26 cellular contexts compared by ENCODE assay signal in the genomic region with DNA sequence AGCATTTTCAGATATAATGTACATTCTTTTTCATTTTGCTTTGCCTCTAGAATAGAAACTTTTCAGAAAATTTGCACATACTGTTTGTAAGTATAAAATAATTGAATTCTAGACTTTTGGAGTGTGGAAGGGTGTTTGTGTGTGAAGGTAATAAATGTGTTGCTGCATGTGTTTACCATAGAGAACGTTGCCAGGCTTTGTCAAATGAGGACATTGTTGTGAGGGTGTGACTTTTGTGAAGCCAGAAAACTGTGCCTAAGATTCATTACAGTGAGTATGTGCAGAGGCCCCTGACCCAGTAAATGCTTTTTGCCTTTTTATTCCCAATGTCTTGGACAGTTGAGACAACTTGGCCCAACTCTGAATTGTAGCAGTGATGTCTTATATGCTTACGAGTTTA. TPM values are rescaled to one million over a fixed set of nuclear protein-coding genes. Genes with fewer than 3 reads are reported as not detected.
A peak's percentile ranks its signal among the peaks of the same experiment; 100 is the strongest.
DNase-seq lines count a peak whose midpoint lies in the region; ATAC-seq, FAIRE-seq and TF ChIP-seq lines count a peak whose summit lies in the region.
"Had no signal": no experiment of that assay in that cellular context is flagged by ENCODE, and none has a peak within 500 bp of the region (broad histone marks: within the 10 kb centered on the region; RNA-seq: fewer than 3 reads in every experiment).

No MANE protein-coding gene starts in this region.

- TF ChIP-seq POLR2A in HepG2 (IDR thresholded peaks at IDR 0.05; ENCODE audit: insufficient read depth in 1 of 2, low read depth in 2 of 2, low read length in 2 of 2) = no peak
- TF ChIP-seq POLR2A in right lobe of liver (IDR thresholded peaks at IDR 0.05) = no peak

- H3K4me1 ChIP-seq in HepG2 (ENCODE audit: insufficient read depth, low read length) = peaks cover 22% of the 10 kb centered on the region
- H3K4me1 ChIP-seq in right lobe of liver = peaks cover 0 to 6% (median 3%) of the 10 kb centered on the region in 4 donors
- H3K4me1 ChIP-seq: BLaER1, SJCRH30 had no signal

- no peak overlapping the region; the same call in 1 of the 2 replicates for H3K4me2 ChIP-seq in HepG2 (ENCODE audit: low read depth, low read length)
- H3K4me2 ChIP-seq: BLaER1, KMS-11, PC-9 had no signal

- H3K27me3 Mint-ChIP-seq in immature natural killer cell (ENCODE audit: low read depth in 3 of 3) (peaks cover 0 to 2% (median 0%) of the 10 kb centered on the region in 3 donors), progenitor cell of endocrine pancreas (no peaks in the 10 kb centered on the region), endothelial cell (ENCODE audit: unreplicated experiment) (peaks cover 3% of the 10 kb centered on the region)
- H3K27me3 Mint-ChIP-seq: IgD-negative memory B cell had no signal

- TF ChIP-seq RAD21 in HepG2 (CRISPR knock-in tag; IDR thresholded peaks at IDR 0.05) = no peak

- H2AFZ ChIP-seq in HepG2 (ENCODE audit: low read length) = no peak overlapping the region
- H2AFZ ChIP-seq: PC-9 had no signal

- in situ Hi-C loops in HepG2 (cut with HindIII; ENCODE audit: extremely low pct_ligation_motif_present, low pct_unique_long_range_greater_than_20kb) = no loop called here

- POLR2A ChIA-PET in HepG2 (lab: Yijun Ruan, JAX) = interaction anchor here (0.7 to 1.2 kb wide), 3 partner anchors 30 to 40 kb away, joined by 3 to 4 read pairs (median 3); partner anchors contain the start of gene EPB41L5

- no peak for TF ChIP-seq CTCF in HepG2 (CRISPR knock-in tag; IDR thresholded peaks at IDR 0.05)
- no peak for TF ChIP-seq CTCF in right lobe of liver (IDR thresholded peaks at IDR 0.05)
- no peak for TF ChIP-seq CTCF in progenitor cell of endocrine pancreas (IDR thresholded peaks at IDR 0.05; ENCODE audit: unreplicated experiment)
- no peak for TF ChIP-seq CTCF in endothelial cell (IDR thresholded peaks at IDR 0.05; ENCODE audit: unreplicated experiment)

- FAIRE-seq in HepG2 (lab: Jason Lieb, UNC) = no peak

- H3K4me3 ChIP-seq in HepG2 (replicated peaks in 1 of 3; ENCODE audit: insufficient read depth in 1 of 3, low read depth in 2 of 3, low read length in 3 of 3) (peak overlapping the region in 1 of 3 experiments; percentile 13; a peak in 1 of 6 replicates), right lobe of liver (no peak overlapping the region)
- H3K4me3 ChIP-seq: BLaER1, HAP-1, PC-9, SJCRH30 had no signal

- ATAC-seq in HepG2 = no peak; the same call in 2 of the 3 replicates
- ATAC-seq in right lobe of liver = no peak
- no peak for ATAC-seq in GM18519 (IDR thresholded peaks at IDR 0.05; ENCODE audit: low FRiP score, unreplicated experiment)
- ATAC-seq in HG02678 (IDR thresholded peaks at IDR 0.05; ENCODE audit: unreplicated experiment) = no peak
- ATAC-seq: Right ventricle myocardium inferior, SK-N-SH treated with all-trans-retinoic acid at 6 μM for 48 hours had no signal

- H3K36me3 ChIP-seq in HepG2 (replicated peaks in 1 of 2; ENCODE audit: control insufficient read depth in 1 of 2, insufficient read depth in 2 of 2, low read length in 2 of 2) = no peaks in the 10 kb centered on the region
- H3K36me3 ChIP-seq in right lobe of liver = no peaks in the 10 kb centered on the region
- H3K36me3 ChIP-seq: HAP-1, SJCRH30 had no signal

- H3K9me3 Mint-ChIP-seq in immature natural killer cell (no peaks in the 10 kb centered on the region), progenitor cell of endocrine pancreas (ENCODE audit: low read depth) (peaks cover 10% of the 10 kb centered on the region), endothelial cell (ENCODE audit: unreplicated experiment) (no peaks in the 10 kb centered on the region)
- H3K9me3 Mint-ChIP-seq: HFFc6 had no signal

- CTCF ChIA-PET in HepG2 (lab: Yijun Ruan, JAX; ENCODE audit: low intra/inter-chr PET ratio, low total read pairs) = no interaction called here

- DNase-seq in HepG2 (ENCODE audit: low spot score) (no peak), right lobe of liver (no peak), immature natural killer cell (no peak), progenitor cell of endocrine pancreas (ENCODE audit: low spot score, unreplicated experiment) (no peak), endothelial cell (ENCODE audit: low spot score) (no peak)
- DNase-seq: CD4-positive, CD25-positive, alpha-beta regulatory T cell; COR-L47; DMS53; GOT3; HFFc6; NCI-H1092 treated with DMSO at 0.1 percent for 48 hours; NCI-H1436; NCI-H187 treated with DMSO at 0.1 percent for 48 hours; NCI-H446; NCI-H524 treated with DMSO at 0.1 percent for 48 hours; NCI-H774; PC-9; SJCRH30 had no signal

- BruUV-seq in HepG2 (replicated peaks; lab: Mats Ljungman, UMichigan) = no TSS peak

- peak overlapping the region; percentile 44 for H3K27ac ChIP-seq in HepG2 (ENCODE audit: extremely low read length, insufficient read depth, low read length)
- no peak overlapping the region for H3K27ac ChIP-seq in right lobe of liver
- H3K27ac ChIP-seq: BLaER1, KMS-11, PC-9, SJCRH30 had no signal

- intact Hi-C loops in HepG2 (cut with micrococcal nuclease; ENCODE audit: unreplicated experiment) = no loop called here
- intact Hi-C loops in right lobe of liver (cut with DNase I) = no loop called here

- 73% methylated on average over 2 of the region's 2 CpGs for WGBS in HepG2 (ENCODE audit: low lambda C conversion rate)
- 49% methylated on average over 2 of the region's 2 CpGs for WGBS in right lobe of liver (ENCODE audit: insufficient coverage, low coverage, low lambda C conversion rate, missing lambda C conversion rate)

- H3K27ac Mint-ChIP-seq in immature natural killer cell (peak overlapping the region; percentile 56 to 83 (median 78)), progenitor cell of endocrine pancreas (peak overlapping the region; percentile 50), endothelial cell (ENCODE audit: unreplicated experiment) (no peak overlapping the region)
- H3K27ac Mint-ChIP-seq: HFFc6 had no signal

- H3K36me3 Mint-ChIP-seq in immature natural killer cell (peaks cover 0 to 4% (median 3%) of the 10 kb centered on the region in 3 donors), progenitor cell of endocrine pancreas (ENCODE audit: insufficient read depth) (peaks cover 2% of the 10 kb centered on the region), endothelial cell (ENCODE audit: low read depth, unreplicated experiment) (peaks cover 3% of the 10 kb centered on the region)
- H3K36me3 Mint-ChIP-seq: IgD-negative memory B cell had no signal

- H3K4me3 Mint-ChIP-seq in immature natural killer cell (no peak overlapping the region), progenitor cell of endocrine pancreas (ENCODE audit: low read depth) (no peak overlapping the region), endothelial cell (ENCODE audit: unreplicated experiment) (no peak overlapping the region)
- H3K4me3 Mint-ChIP-seq: CD4-positive, CD25-positive, alpha-beta regulatory T cell; HFFc6; IgD-negative memory B cell had no signal

- H4K20me1 ChIP-seq in HepG2 (ENCODE audit: insufficient read depth, low read length) = no peaks in the 10 kb centered on the region
- H4K20me1 ChIP-seq: BLaER1 had no signal

- no peaks in the 10 kb centered on the region for H3K79me2 ChIP-seq in HepG2 (ENCODE audit: insufficient read depth, low read length)

- TF ChIP-seq EP300 in HepG2 (IDR thresholded peaks at IDR 0.05; ENCODE audit: low read depth in 2 of 2, low read length in 2 of 2) (no peak), HepG2 (CRISPR knock-in tag; IDR thresholded peaks at IDR 0.05; ENCODE audit: borderline replicate concordance) (no peak)

- H3K27me3 ChIP-seq in HepG2 (ENCODE audit: control insufficient read depth in 1 of 2, insufficient read depth in 2 of 2, low read length in 2 of 2) = no peaks in the 10 kb centered on the region
- H3K27me3 ChIP-seq in right lobe of liver = no peaks in the 10 kb centered on the region
- H3K27me3 ChIP-seq: BLaER1, SJCRH30 had no signal

- H3K9me3 ChIP-seq in HepG2 (ENCODE audit: low read length) = no peaks in the 10 kb centered on the region
- no peaks in the 10 kb centered on the region for H3K9me3 ChIP-seq in right lobe of liver
- H3K9me3 ChIP-seq: BLaER1, HAP-1, SJCRH30 had no signal

- no peak overlapping the region for H3K9ac ChIP-seq in HepG2 (ENCODE audit: insufficient read depth, low read depth, low read length)
- H3K9ac ChIP-seq: BLaER1, KMS-11 had no signal

- H3K4me1 Mint-ChIP-seq in immature natural killer cell = peaks cover 32 to 71% of the 10 kb centered on the region in 2 donors
- H3K4me1 Mint-ChIP-seq in progenitor cell of endocrine pancreas (ENCODE audit: low read depth) = peaks cover 32% of the 10 kb centered on the region
- no peaks in the 10 kb centered on the region for H3K4me1 Mint-ChIP-seq in endothelial cell (ENCODE audit: unreplicated experiment)
- H3K4me1 Mint-ChIP-seq: IgD-negative memory B cell had no signal

RNA-seq across cellular contexts. Expression of gene EPB41L5, which starts 30.4 kb away (rescaled TPM):
- total RNA-seq in HepG2 (2016; rRNA removed; fragmentation: Illumina TruSeq; extraction: Trizol) (47.5 and 64.6 TPM in 2 replicates), right lobe of liver (10 to 100 TPM; 27.1 to 54.1 (median 43.3) TPM), progenitor cell of endocrine pancreas (75.3 and 77.8 TPM in 2 replicates), endothelial cell (ENCODE audit: unreplicated experiment) (78.0 TPM)
- 99.6 and 115 TPM in 2 replicates for total RNA-seq in HepG2 (2016; cell fraction: cytosol; rRNA removed; fragmentation: Illumina TruSeq; extraction: Trizol; ENCODE audit: low read depth)
- total RNA-seq in HepG2 (2016; cell fraction: insoluble cytoplasmic fraction; rRNA removed; fragmentation: Illumina TruSeq; extraction: Trizol) = 44.8 and 61.7 TPM in 2 replicates
- 54.2 and 59.7 TPM in 2 replicates for total RNA-seq in HepG2 (2016; cell fraction: membrane; rRNA removed; fragmentation: Illumina TruSeq; extraction: Trizol)
- 92.1 and 96.5 TPM in 2 replicates for total RNA-seq in HepG2 (2016; cell fraction: nucleus; rRNA removed; fragmentation: Illumina TruSeq; extraction: Trizol)
- polyA plus RNA-seq in HepG2 (2011; rRNA removed) (33.6 and 40.5 TPM in 2 replicates), immature natural killer cell (1 to 10 TPM; 1.5 to 5.8 (median 4.1) TPM)
- polyA plus RNA-seq in HepG2 (2011; cell fraction: cytosol; rRNA removed) = 18.0 and 25.9 TPM in 2 replicates
- 52.7 and 57.0 TPM in 2 replicates for polyA plus RNA-seq in HepG2 (2011; cell fraction: nucleus; rRNA removed)
- 27.8 and 36.9 TPM in 2 replicates for polyA plus RNA-seq in HepG2 (2012)
- 2.2 and 2.3 TPM in 2 replicates for polyA plus RNA-seq in HepG2 (2016; cell fraction: cytosol; fragmentation: Illumina TruSeq; extraction: Trizol; ENCODE audit: low read depth)
- polyA plus RNA-seq in HepG2 (2016; cell fraction: insoluble cytoplasmic fraction; fragmentation: Illumina TruSeq; extraction: Trizol; ENCODE audit: low read depth) = 42.1 and 46.5 TPM in 2 replicates
- 6.1 and 6.6 TPM in 2 replicates for polyA plus RNA-seq in HepG2 (2016; cell fraction: membrane; fragmentation: Illumina TruSeq; extraction: Trizol; ENCODE audit: low read depth)
- polyA plus RNA-seq in HepG2 (2016; cell fraction: nucleus; fragmentation: Illumina TruSeq; extraction: Trizol; ENCODE audit: insufficient read depth, low read depth) = 58.6 and 59.7 TPM in 2 replicates
- 1.2 and 68.6 TPM in 2 replicates for polyA minus RNA-seq in HepG2 (2011; rRNA and poly(A)+ RNA removed; ENCODE audit: low replicate concordance)
- polyA minus RNA-seq in HepG2 (2011; cell fraction: cytosol; rRNA and poly(A)+ RNA removed) = 53.8 and 54.3 TPM in 2 replicates
- polyA minus RNA-seq in HepG2 (2011; cell fraction: nucleus; rRNA and poly(A)+ RNA removed) = 328 and 391 TPM in 2 replicates
